8 cellular contexts compared by ENCODE assay signal in genomic region chr11:63670077-63670737, GRCh38. TPM values are rescaled to one million over a fixed set of nuclear protein-coding genes. Genes with fewer than 3 reads are reported as not detected.
A peak's percentile ranks its signal among the peaks of the same experiment; 100 is the strongest.
DNase-seq lines count a peak whose midpoint lies in the region; ATAC-seq, FAIRE-seq and TF ChIP-seq lines count a peak whose summit lies in the region.

No MANE protein-coding gene starts in this region.

- H3K9ac ChIP-seq in HUES6 (ENCODE audit: low read length) (peak overlapping the region; percentile 63), keratinocyte (ENCODE audit: control insufficient read depth, extremely low read depth, insufficient read depth, low read length) (peak overlapping the region; percentile 71)

- H3K27ac Mint-ChIP-seq in activated naive CD8-positive, alpha-beta T cell treated with anti-CD3 and anti-CD28 coated beads, Interleukin-2, amount 10 ng/mL, durations not matched to agents 7 days and 5 days = peak overlapping the region; percentile 58

- CTCF ChIA-PET in BJ (lab: Yijun Ruan, JAX) = interaction anchor here (0.6 to 1.9 kb wide), 11 partner anchors 9 to 191 kb away, joined by 3 to 6 read pairs (median 4); no protein-coding TSS in a partner anchor

- peak overlapping the region; percentile 89 for H3K4me3 Mint-ChIP-seq in activated naive CD8-positive, alpha-beta T cell treated with anti-CD3 and anti-CD28 coated beads, Interleukin-2, amount 10 ng/mL, durations not matched to agents 7 days and 5 days

- dilution Hi-C loops in keratinocyte (cut with MboI; ENCODE audit: extremely low pct_ligation_motif_present, low sequenced_read_pairs) = no loop called here

- no peak overlapping the region for H2AFZ ChIP-seq in keratinocyte (ENCODE audit: control insufficient read depth, low read length)

- POLR2A ChIA-PET in BJ (lab: Charles Lee) = interaction anchor here (1.9 kb wide), 1 partner anchor 12 kb away, joined by 6 read pairs; the partner anchor contains the start of gene RTN3
- POLR2A ChIA-PET in activated naive CD8-positive, alpha-beta T cell treated with anti-CD3 and anti-CD28 coated beads, Interleukin-2, amount 10 ng/mL, durations not matched to agents 7 days and 5 days (lab: Charles Lee) = interaction anchor here (1.7 to 2.3 kb wide), 2 partner anchors 11 kb away, joined by 11 to 39 read pairs; partner anchors contain the start of gene RTN3

- H3K4me1 ChIP-seq in HUES6 (ENCODE audit: control insufficient read depth, insufficient read depth, low read length) (peaks cover 15% of the 10 kb centered on the region), keratinocyte (ENCODE audit: control insufficient read depth, extremely low read depth, insufficient read depth, low read length) (peaks cover 52% of the 10 kb centered on the region)

- no peak for ATAC-seq in activated naive CD8-positive, alpha-beta T cell treated with anti-CD3 and anti-CD28 coated beads, Interleukin-2, amount 10 ng/mL, durations not matched to agents 7 days and 5 days (ENCODE audit: low read depth)
- ATAC-seq in HG02970 (IDR thresholded peaks at IDR 0.05; ENCODE audit: low FRiP score, unreplicated experiment) (no peak), HG03521 (IDR thresholded peaks at IDR 0.05; ENCODE audit: unreplicated experiment) (no peak)

- H3K27ac ChIP-seq in HUES6 (ENCODE audit: low read depth, low read length) (no peak overlapping the region), keratinocyte (ENCODE audit: control insufficient read depth, insufficient read depth, low read length) (peak overlapping the region; percentile 70), temporal lobe (ENCODE audit: low read depth, low read length) (peak overlapping the region; percentile 20)

- peaks cover 2% of the 10 kb centered on the region for H3K36me3 Mint-ChIP-seq in activated naive CD8-positive, alpha-beta T cell treated with anti-CD3 and anti-CD28 coated beads, Interleukin-2, amount 10 ng/mL, durations not matched to agents 7 days and 5 days

- DNase-seq in BJ (ENCODE audit: low read depth) (no peak), keratinocyte (ENCODE audit: low read depth, low spot score) (no peak), posterior cingulate gyrus (no peak)
- no peak for DNase-seq in activated naive CD8-positive, alpha-beta T cell treated with anti-CD3 and anti-CD28 coated beads, Interleukin-2, amount 10 ng/mL, durations not matched to agents 7 days and 5 days

- H3K36me3 ChIP-seq in BJ (ENCODE audit: control insufficient read depth, insufficient read depth, low read length) (no peaks in the 10 kb centered on the region), HUES6 (ENCODE audit: control insufficient read depth, insufficient read depth, low read length) (no peaks in the 10 kb centered on the region), keratinocyte (ENCODE audit: control insufficient read depth in 2 of 2, extremely low read depth in 1 of 2, insufficient read depth in 2 of 2, low read length in 2 of 2) (peaks cover 0 to 1% of the 10 kb centered on the region in 2 experiments)

- H3K9me3 ChIP-seq in HUES6 (ENCODE audit: control insufficient read depth, insufficient read depth, low read depth, low read length) (no peaks in the 10 kb centered on the region), keratinocyte (ENCODE audit: control insufficient read depth, low read depth, low read length) (no peaks in the 10 kb centered on the region)

- no peaks in the 10 kb centered on the region for H4K20me1 ChIP-seq in keratinocyte (ENCODE audit: control insufficient read depth, extremely low read depth, insufficient read depth, low read length)

- H3K79me2 ChIP-seq in keratinocyte (ENCODE audit: control insufficient read depth, insufficient read depth, low read length) = peaks cover 41% of the 10 kb centered on the region

- no peak for TF ChIP-seq CTCF in BJ (IDR thresholded peaks at IDR 0.05; ENCODE audit: insufficient read depth, low read depth, low read length)
- no peak for TF ChIP-seq CTCF in keratinocyte (optimal IDR thresholded peaks at IDR 0.05 in 1 of 3, IDR thresholded peaks at IDR 0.05 in 1 of 3, conservative IDR thresholded peaks at IDR 0.05 in 1 of 3; ENCODE audit: extremely low read depth in 1 of 3, insufficient read depth in 2 of 3, low read length in 3 of 3)

- no peak for FAIRE-seq in keratinocyte (lab: Jason Lieb, UNC)

- H3K9me3 Mint-ChIP-seq in activated naive CD8-positive, alpha-beta T cell treated with anti-CD3 and anti-CD28 coated beads, Interleukin-2, amount 10 ng/mL, durations not matched to agents 7 days and 5 days = no peaks in the 10 kb centered on the region

- H3K27me3 Mint-ChIP-seq in activated naive CD8-positive, alpha-beta T cell treated with anti-CD3 and anti-CD28 coated beads, Interleukin-2, amount 10 ng/mL, durations not matched to agents 7 days and 5 days = no peaks in the 10 kb centered on the region

- H3K9me1 ChIP-seq in keratinocyte (ENCODE audit: control insufficient read depth, extremely low read depth, insufficient read depth, low read length) = no peaks in the 10 kb centered on the region

- H3K4me3 ChIP-seq in BJ (ENCODE audit: low read depth, low read length) (peak overlapping the region; percentile 83), HUES6 (ENCODE audit: low read depth, low read length) (peak overlapping the region; percentile 67), keratinocyte (ENCODE audit: control insufficient read depth in 2 of 3, extremely low read depth in 1 of 3, insufficient read depth in 2 of 3, low read depth in 1 of 3, low read length in 3 of 3) (peak overlapping the region; percentile 60 to 73 (median 61))

- H3K27me3 ChIP-seq in BJ (ENCODE audit: control insufficient read depth, insufficient read depth, low read length) (no peaks in the 10 kb centered on the region), HUES6 (ENCODE audit: control insufficient read depth, insufficient read depth, low read length) (no peaks in the 10 kb centered on the region; the same call in 1 of the 2 replicates), keratinocyte (ENCODE audit: control insufficient read depth, extremely low read depth, insufficient read depth, low read length) (no peaks in the 10 kb centered on the region)

- H3K4me1 Mint-ChIP-seq in activated naive CD8-positive, alpha-beta T cell treated with anti-CD3 and anti-CD28 coated beads, Interleukin-2, amount 10 ng/mL, durations not matched to agents 7 days and 5 days = peaks cover 23% of the 10 kb centered on the region

- intact Hi-C loops in posterior cingulate gyrus (cut with DNase I) = loop anchor here (2.0 kb wide), 1 partner anchor 69 kb away; no protein-coding TSS in a partner anchor

- H3K4me2 ChIP-seq in keratinocyte (ENCODE audit: control insufficient read depth, extremely low read depth, insufficient read depth, low read depth, low read length) = peak overlapping the region; percentile 57

RNA-seq across cellular contexts. Expression of gene ATL3, which starts 1.0 kb away (rescaled TPM):
- polyA plus RNA-seq in BJ (2011; rRNA removed) (36.1 and 64.8 TPM in 2 replicates), keratinocyte (24.8 to 47.4 TPM (median 36.5 TPM) in 3 replicates)
- polyA minus RNA-seq in BJ (2011; rRNA and poly(A)+ RNA removed) = 49.8 and 61.1 TPM in 2 replicates
- 10 to 100 TPM; 36.7 to 38.1 TPM for total RNA-seq in activated naive CD8-positive, alpha-beta T cell treated with anti-CD3 and anti-CD28 coated beads, Interleukin-2, amount 10 ng/mL, durations not matched to agents 7 days and 5 days
- 20.9 TPM for polyA plus RNA-seq in keratinocyte (2011; ENCODE audit: low read depth)
- polyA plus RNA-seq in keratinocyte (2011; cell fraction: cytosol; rRNA removed) = 18.5 and 38.3 TPM in 2 replicates
- 40.1 and 46.8 TPM in 2 replicates for polyA plus RNA-seq in keratinocyte (2011; cell fraction: nucleus; rRNA removed)
- polyA plus RNA-seq in keratinocyte (2012; ENCODE audit: low replicate concordance) = 17.3 and 30.9 TPM in 2 replicates
- polyA minus RNA-seq in keratinocyte = 32.8 to 79.4 TPM (median 61.4 TPM) in 3 replicates
- polyA minus RNA-seq in keratinocyte (2011; cell fraction: cytosol; rRNA and poly(A)+ RNA removed) = 50.6 TPM
- polyA minus RNA-seq in keratinocyte (2011; cell fraction: nucleus; rRNA and poly(A)+ RNA removed) = 47.5 and 92.7 TPM in 2 replicates
- 15.0 TPM for total RNA-seq in temporal lobe

RNA-seq across cellular contexts. Expression of gene RTN3, which starts 11.1 kb away (rescaled TPM):
- polyA plus RNA-seq in BJ (2011; rRNA removed) (91.4 and 164 TPM in 2 replicates), keratinocyte (29.3 to 53.2 TPM (median 50.8 TPM) in 3 replicates)
- polyA minus RNA-seq in BJ (2011; rRNA and poly(A)+ RNA removed) = 67.8 and 88.1 TPM in 2 replicates
- 10 to 100 TPM; 50.8 to 51.1 TPM for total RNA-seq in activated naive CD8-positive, alpha-beta T cell treated with anti-CD3 and anti-CD28 coated beads, Interleukin-2, amount 10 ng/mL, durations not matched to agents 7 days and 5 days
- 109 TPM for polyA plus RNA-seq in keratinocyte (2011; ENCODE audit: low read depth)
- polyA plus RNA-seq in keratinocyte (2011; cell fraction: cytosol; rRNA removed) = 30.2 and 53.5 TPM in 2 replicates
- polyA plus RNA-seq in keratinocyte (2011; cell fraction: nucleus; rRNA removed) = 50.0 and 61.7 TPM in 2 replicates
- 47.5 and 98.5 TPM in 2 replicates for polyA plus RNA-seq in keratinocyte (2012; ENCODE audit: low replicate concordance)
- 37.0 to 73.7 TPM (median 51.9 TPM) in 3 replicates for polyA minus RNA-seq in keratinocyte
- polyA minus RNA-seq in keratinocyte (2011; cell fraction: cytosol; rRNA and poly(A)+ RNA removed) = 49.3 TPM
- polyA minus RNA-seq in keratinocyte (2011; cell fraction: nucleus; rRNA and poly(A)+ RNA removed) = 35.7 and 45.8 TPM in 2 replicates
- 250 TPM for total RNA-seq in temporal lobe

RNA-seq across cellular contexts. Expression of gene PLAAT3, which starts 56.0 kb away (rescaled TPM):
- polyA plus RNA-seq in BJ (2011; rRNA removed) = 12.5 and 17.6 TPM in 2 replicates
- polyA minus RNA-seq in BJ (2011; rRNA and poly(A)+ RNA removed) = 5.3 and 13.8 TPM in 2 replicates
- 10 to 100 TPM; 15.8 to 17.3 TPM for total RNA-seq in activated naive CD8-positive, alpha-beta T cell treated with anti-CD3 and anti-CD28 coated beads, Interleukin-2, amount 10 ng/mL, durations not matched to agents 7 days and 5 days
- 0.17 to 0.29 TPM (median 0.20 TPM) in 3 replicates for polyA plus RNA-seq in keratinocyte
- polyA plus RNA-seq in keratinocyte (2011; ENCODE audit: low read depth) = 0.14 TPM
- polyA plus RNA-seq in keratinocyte (2011; cell fraction: cytosol; rRNA removed) = 0.19 and 0.60 TPM in 2 replicates
- 0.31 and 0.32 TPM in 2 replicates for polyA plus RNA-seq in keratinocyte (2011; cell fraction: nucleus; rRNA removed)
- 0.08 and 0.39 TPM in 2 replicates for polyA plus RNA-seq in keratinocyte (2012; ENCODE audit: low replicate concordance)
- polyA minus RNA-seq in keratinocyte = 0.30 TPM in 1 of 3 replicates, not detected in the others
- not detected for polyA minus RNA-seq in keratinocyte (2011; cell fraction: cytosol; rRNA and poly(A)+ RNA removed)
- polyA minus RNA-seq in keratinocyte (2011; cell fraction: nucleus; rRNA and poly(A)+ RNA removed) = not detected in 2 replicates
- 3.7 TPM for total RNA-seq in temporal lobe
